28 cellular contexts compared by ENCODE assay signal in the genomic region with DNA sequence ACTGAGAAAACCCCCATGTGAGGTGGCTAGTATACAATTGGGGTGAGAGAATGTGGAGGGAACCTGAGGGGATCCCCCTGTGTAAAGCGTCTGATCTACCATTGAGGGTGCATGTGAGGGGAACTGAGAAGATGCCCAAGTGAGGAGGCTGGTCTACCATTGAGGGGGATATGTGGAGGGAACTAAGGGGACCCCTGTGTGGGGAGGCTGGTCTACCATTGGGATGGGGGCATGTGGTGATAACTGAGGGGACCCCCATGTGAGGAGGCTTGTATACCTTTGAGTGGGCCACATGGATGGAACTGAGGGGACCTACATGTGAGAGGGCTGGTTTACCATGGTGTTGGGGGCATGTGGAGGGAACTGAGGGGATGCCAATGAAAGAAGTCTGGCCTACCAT.
DNase-seq lines count a peak whose midpoint lies in the region; ATAC-seq and TF ChIP-seq lines count a peak whose summit lies in the region.
"Had no signal": no experiment of that assay in that cellular context is flagged by ENCODE, and none has a peak within 500 bp of the region (broad histone marks: within the 10 kb centered on the region; RNA-seq: fewer than 3 reads in every experiment).

No MANE protein-coding gene starts in this region.

- no peaks in the 10 kb centered on the region for H3K27me3 Mint-ChIP-seq in activated naive CD4-positive, alpha-beta T cell treated with anti-CD3 and anti-CD28 coated beads, Interleukin-2, amount 10 ng/mL, durations not matched to agents 7 days and 5 days
- H3K27me3 Mint-ChIP-seq in activated B cell treated with CpG ODN at 0.5 μM for 24 hours (peaks cover 17% of the 10 kb centered on the region), immature natural killer cell (ENCODE audit: low read depth in 3 of 3) (peaks cover 14 to 31% (median 18%) of the 10 kb centered on the region in 3 donors)

- peaks cover 36% of the 10 kb centered on the region for H3K9me3 Mint-ChIP-seq in activated naive CD4-positive, alpha-beta T cell treated with anti-CD3 and anti-CD28 coated beads, Interleukin-2, amount 10 ng/mL, durations not matched to agents 7 days and 5 days
- peaks cover 67% of the 10 kb centered on the region for H3K9me3 Mint-ChIP-seq in activated B cell treated with CpG ODN at 0.5 μM for 24 hours
- H3K9me3 Mint-ChIP-seq in immature natural killer cell = peaks cover 0 to 13% (median 4%) of the 10 kb centered on the region in 6 donors

- H3K36me3 Mint-ChIP-seq in activated naive CD4-positive, alpha-beta T cell treated with anti-CD3 and anti-CD28 coated beads, Interleukin-2, amount 10 ng/mL, durations not matched to agents 7 days and 5 days = no peaks in the 10 kb centered on the region
- H3K36me3 Mint-ChIP-seq in activated B cell treated with CpG ODN at 0.5 μM for 24 hours (ENCODE audit: low read depth) (no peaks in the 10 kb centered on the region), immature natural killer cell (peaks cover 0 to 4% (median 3%) of the 10 kb centered on the region in 3 donors)

- CTCF ChIA-PET in activated naive CD4-positive, alpha-beta T cell treated with anti-CD3 and anti-CD28 coated beads, Interleukin-2, amount 10 ng/mL, durations not matched to agents 7 days and 5 days (lab: Charles Lee) = no interaction called here
- CTCF ChIA-PET in activated B cell treated with CpG ODN at 0.5 μM for 24 hours (lab: Charles Lee) = no interaction called here

- DNase-seq in activated naive CD4-positive, alpha-beta T cell treated with anti-CD3 and anti-CD28 coated beads, Interleukin-2, amount 10 ng/mL, durations not matched to agents 7 days and 5 days = peak; percentile 1
- DNase-seq in activated naive CD4-positive, alpha-beta T cell treated with Interleukin-2 at 50 U/mL for 16 hours = no peak
- DNase-seq in activated B cell treated with CpG ODN at 0.5 μM for 24 hours (peak; percentile 4), coronary artery (ENCODE audit: low spot score) (peak; percentile 40), suprapubic skin (ENCODE audit: low spot score in 2 of 2) (peak; percentile 13 to 52), GM19240 (ENCODE audit: insufficient read length, low spot score) (no peak), immature natural killer cell (no peak)
- DNase-seq: activated CD4-positive, alpha-beta T cell treated with anti-CD3 and anti-CD28 coated beads, Interleukin-2, amount 50 U/mL, for 48 hours; anterior cingulate cortex; C1 segment of cervical spinal cord; DND-41; H7; mesendoderm; NCI-H1694; NCI-H510A treated with DMSO at 0.1 percent for 48 hours; psoas muscle; SHP77 treated with DMSO at 0.1 percent for 48 hours; stimulated activated CD4-positive, alpha-beta T cell treated with anti-CD3 and anti-CD28 coated beads, Interleukin-1b, Interleukin-23, amount 100 ng/mL, for 48 hours; T-helper 9 cell had no signal

- POLR2A ChIA-PET in activated B cell treated with CpG ODN at 0.5 μM for 24 hours (lab: Charles Lee) = no interaction called here

- no peak overlapping the region for H3K27ac Mint-ChIP-seq in activated naive CD4-positive, alpha-beta T cell treated with anti-CD3 and anti-CD28 coated beads, Interleukin-2, amount 10 ng/mL, durations not matched to agents 7 days and 5 days
- no peak overlapping the region for H3K27ac Mint-ChIP-seq in activated B cell treated with CpG ODN at 0.5 μM for 24 hours
- H3K27ac Mint-ChIP-seq in immature natural killer cell = no peak overlapping the region
- H3K27ac Mint-ChIP-seq: activated naive CD4-positive, alpha-beta T cell treated with anti-CD3 and anti-CD28 coated beads, Interleukin-2, amount 50 U/mL, for 24 hours had no signal

- no peak for TF ChIP-seq POLR2A in suprapubic skin (IDR thresholded peaks at IDR 0.05)

- H3K27ac ChIP-seq in coronary artery (no peak overlapping the region), suprapubic skin (no peak overlapping the region)
- H3K27ac ChIP-seq: cardiac muscle cell, dorsolateral prefrontal cortex, gastrocnemius medialis, hepatocyte, left lung, neutrophil, psoas muscle, VCaP had no signal

- intact Hi-C loops in activated B cell treated with CpG ODN at 0.5 μM for 24 hours (cut with micrococcal nuclease) = no loop called here

- no peak for TF ChIP-seq EP300 in suprapubic skin (IDR thresholded peaks at IDR 0.05)

- H3K4me1 Mint-ChIP-seq in activated naive CD4-positive, alpha-beta T cell treated with anti-CD3 and anti-CD28 coated beads, Interleukin-2, amount 10 ng/mL, durations not matched to agents 7 days and 5 days = no peaks in the 10 kb centered on the region
- no peaks in the 10 kb centered on the region for H3K4me1 Mint-ChIP-seq in activated B cell treated with CpG ODN at 0.5 μM for 24 hours
- no peaks in the 10 kb centered on the region for H3K4me1 Mint-ChIP-seq in immature natural killer cell
- H3K4me1 Mint-ChIP-seq: activated naive CD4-positive, alpha-beta T cell treated with anti-CD3 and anti-CD28 coated beads, Interleukin-2, amount 50 U/mL, for 24 hours had no signal

- no peaks in the 10 kb centered on the region for H3K9me3 ChIP-seq in suprapubic skin
- H3K9me3 ChIP-seq: gastrocnemius medialis, neutrophil, psoas muscle had no signal

- no peak for TF ChIP-seq CTCF in activated B cell treated with CpG ODN at 0.5 μM for 24 hours (IDR thresholded peaks at IDR 0.05)
- TF ChIP-seq CTCF in coronary artery (IDR thresholded peaks at IDR 0.05) = no peak
- no peak for TF ChIP-seq CTCF in suprapubic skin (IDR thresholded peaks at IDR 0.05)

- H3K4me3 ChIP-seq in coronary artery (no peak overlapping the region), suprapubic skin (no peak overlapping the region)
- H3K4me3 ChIP-seq: cardiac muscle cell, dorsolateral prefrontal cortex, gastrocnemius medialis, hepatocyte, left lung, psoas muscle had no signal

- peaks cover 5% of the 10 kb centered on the region for H3K27me3 ChIP-seq in suprapubic skin
- H3K27me3 ChIP-seq: cardiac muscle cell, dorsolateral prefrontal cortex, gastrocnemius medialis, hepatocyte, left lung, neutrophil had no signal

- no peaks in the 10 kb centered on the region for H3K4me1 ChIP-seq in suprapubic skin
- H3K4me1 ChIP-seq: gastrocnemius medialis, left lung, psoas muscle had no signal

- no peak overlapping the region for H3K4me3 Mint-ChIP-seq in activated naive CD4-positive, alpha-beta T cell treated with anti-CD3 and anti-CD28 coated beads, Interleukin-2, amount 10 ng/mL, durations not matched to agents 7 days and 5 days
- H3K4me3 Mint-ChIP-seq in activated B cell treated with CpG ODN at 0.5 μM for 24 hours (no peak overlapping the region), immature natural killer cell (no peak overlapping the region)
- H3K4me3 Mint-ChIP-seq: activated naive CD4-positive, alpha-beta T cell treated with anti-CD3 and anti-CD28 coated beads, Interleukin-2, amount 50 U/mL, for 24 hours had no signal

- 91% methylated on average over 1 of the region's 1 CpG for WGBS in suprapubic skin

- ATAC-seq in activated B cell treated with CpG ODN at 0.5 μM for 24 hours (ENCODE audit: low read depth) = no peak
- ATAC-seq in HG02588 (IDR thresholded peaks at IDR 0.05; ENCODE audit: unreplicated experiment) = no peak
- ATAC-seq: gastrocnemius medialis, left lung, psoas muscle had no signal

- H3K36me3 ChIP-seq in suprapubic skin = no peaks in the 10 kb centered on the region
- H3K36me3 ChIP-seq: cardiac muscle cell, gastrocnemius medialis, left lung, neutrophil had no signal

Comparison
In these comparisons a context has a peak if more than half of its experiments do, and no peak if none do; other contexts are left out.
1. DNase-seq: peak in activated naive CD4-positive, alpha-beta T cell treated with anti-CD3 and anti-CD28 coated beads, Interleukin-2, amount 10 ng/mL, durations not matched to agents 7 days and 5 days (single experiment), activated B cell treated with CpG ODN at 0.5 μM for 24 hours (single experiment), coronary artery (single experiment) and suprapubic skin (2 of 2); none in activated naive CD4-positive, alpha-beta T cell treated with Interleukin-2 at 50 U/mL for 16 hours (single experiment), GM19240 (single experiment) and immature natural killer cell (0 of 3).